ENCODE assay signal across 8 cellular contexts in the genomic region with DNA sequence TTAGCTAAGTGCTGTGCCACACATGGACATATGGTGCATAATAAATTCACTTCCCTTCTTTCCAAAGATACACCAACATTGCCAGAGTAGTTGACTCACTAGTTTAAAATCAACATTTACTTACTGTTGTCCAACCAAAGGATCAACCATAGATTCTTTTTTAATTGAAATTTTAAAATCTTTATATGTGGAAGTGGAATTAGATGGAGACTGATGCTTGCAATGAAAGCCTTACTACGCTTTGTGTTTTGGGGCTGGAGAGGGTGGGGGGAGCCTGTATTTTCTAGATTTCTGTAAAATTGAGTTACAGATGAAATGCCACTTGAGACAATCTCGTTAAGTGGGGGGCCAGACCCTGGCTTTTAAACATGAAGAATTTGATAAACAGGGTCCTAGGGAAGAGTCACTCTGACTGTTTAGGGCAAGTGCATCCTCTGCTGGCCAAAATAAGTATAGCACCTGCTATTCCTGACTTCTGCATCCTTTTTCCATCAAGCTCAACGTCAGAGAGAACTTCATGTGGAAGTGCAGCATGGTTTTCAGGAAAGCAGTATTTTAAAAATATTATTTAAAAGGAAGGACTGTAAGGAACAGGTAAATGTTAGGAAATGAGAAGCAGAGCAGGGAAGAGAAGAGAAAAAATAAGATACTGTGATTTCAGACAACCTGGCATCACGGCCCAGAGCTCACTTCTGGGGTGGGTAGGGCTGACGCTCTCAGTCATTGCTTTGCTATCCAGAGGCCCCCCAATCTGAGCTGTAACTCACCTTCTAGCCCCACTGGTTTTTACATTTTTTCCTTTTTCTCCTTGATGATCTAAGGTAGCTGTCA.
DNase-seq lines count a peak whose midpoint lies in the region; ATAC-seq and TF ChIP-seq lines count a peak whose summit lies in the region.

No MANE protein-coding gene starts in this region.

- H3K9ac ChIP-seq in NT2/D1 (ENCODE audit: insufficient read length, low read depth) (no peak overlapping the region), parathyroid adenoma (no peak overlapping the region)

- no peaks in the 10 kb centered on the region for H3K9me3 ChIP-seq in Caco-2
- H3K9me3 ChIP-seq in NT2/D1 (ENCODE audit: insufficient read depth, low read length): no peaks in the 10 kb centered on the region
- H3K9me3 ChIP-seq in gastroesophageal sphincter: no peaks in the 10 kb centered on the region
- no peaks in the 10 kb centered on the region for H3K9me3 ChIP-seq in parathyroid adenoma (ENCODE audit: control insufficient read depth, low read length)

- no peak overlapping the region for H3K4me3 Mint-ChIP-seq in Caco-2 (ENCODE audit: unreplicated experiment)
- no peak overlapping the region for H3K4me3 Mint-ChIP-seq in activated T-helper 1 cell treated with anti-CD3 and anti-CD28 coated beads, Interleukin-12 subunit alpha, Interleukin-12 subunit beta, Interleukin-2, Interleukin-4 antibody, amounts not matched to agents 30 ng/mL and 10 ng/mL and 1 ng/mL, durations not matched to agents 14 hours and 24 hours and 36 hours

- H3K4me1 ChIP-seq in Caco-2 (no peaks in the 10 kb centered on the region), NT2/D1 (ENCODE audit: insufficient read depth, insufficient read length) (no peaks in the 10 kb centered on the region), gastroesophageal sphincter (peaks cover 0 to 45% (median 0%) of the 10 kb centered on the region in 3 donors), parathyroid adenoma (no peaks in the 10 kb centered on the region)

- H3K27me3 Mint-ChIP-seq in Caco-2 (ENCODE audit: insufficient read depth, unreplicated experiment): peaks cover 5% of the 10 kb centered on the region
- peaks cover 2% of the 10 kb centered on the region for H3K27me3 Mint-ChIP-seq in activated T-helper 1 cell treated with anti-CD3 and anti-CD28 coated beads, Interleukin-12 subunit alpha, Interleukin-12 subunit beta, Interleukin-2, Interleukin-4 antibody, amounts not matched to agents 30 ng/mL and 10 ng/mL and 1 ng/mL, durations not matched to agents 14 hours and 24 hours and 36 hours (ENCODE audit: insufficient read depth)

- H3K27me3 ChIP-seq in Caco-2 (replicated peaks; ENCODE audit: control insufficient read depth, insufficient read depth, low read length) (no peaks in the 10 kb centered on the region; the same call in 1 of the 2 replicates), NT2/D1 (ENCODE audit: insufficient read depth, insufficient read length) (no peaks in the 10 kb centered on the region), gastroesophageal sphincter (no peaks in the 10 kb centered on the region), parathyroid adenoma (ENCODE audit: control insufficient read depth, insufficient read depth, low read length) (no peaks in the 10 kb centered on the region)

- TF ChIP-seq CTCF in Caco-2 (IDR thresholded peaks at IDR 0.05; ENCODE audit: insufficient read depth in 1 of 2, low read depth in 1 of 2, low read length in 1 of 2, severe bottlenecking in 1 of 2, unreplicated experiment in 1 of 2): peak; percentile 95 to 98
- peak; percentile 99 to 100 (median 100) for TF ChIP-seq CTCF in gastroesophageal sphincter (IDR thresholded peaks at IDR 0.05)
- peak; percentile 99 for TF ChIP-seq CTCF in parathyroid adenoma (IDR thresholded peaks at IDR 0.05)

- H3K4me3 ChIP-seq in Caco-2 (ENCODE audit: low read depth, low read length) (no peak overlapping the region), NT2/D1 (ENCODE audit: insufficient read length, low read depth) (no peak overlapping the region), gastroesophageal sphincter (no peak overlapping the region), parathyroid adenoma (ENCODE audit: low read depth, low read length) (no peak overlapping the region)

- H3K36me3 Mint-ChIP-seq in Caco-2 (ENCODE audit: insufficient read depth, unreplicated experiment): no peaks in the 10 kb centered on the region
- H3K36me3 Mint-ChIP-seq in activated T-helper 1 cell treated with anti-CD3 and anti-CD28 coated beads, Interleukin-12 subunit alpha, Interleukin-12 subunit beta, Interleukin-2, Interleukin-4 antibody, amounts not matched to agents 30 ng/mL and 10 ng/mL and 1 ng/mL, durations not matched to agents 14 hours and 24 hours and 36 hours (ENCODE audit: low read depth): no peaks in the 10 kb centered on the region

- POLR2A ChIA-PET in Caco-2 (lab: Charles Lee): no interaction called here

- H3K79me2 ChIP-seq in parathyroid adenoma: no peaks in the 10 kb centered on the region

- WGBS in gastroesophageal sphincter (ENCODE audit: low coverage in 1 of 2), 2 donors: 37 to 47% methylated on average over 4 to 5 of the region's 5 CpGs

- no TSS peak for BruUV-seq in Caco-2 (replicated peaks; lab: Mats Ljungman, UMichigan)

- no peak for TF ChIP-seq POLR2A in gastroesophageal sphincter (IDR thresholded peaks at IDR 0.05)

- peak overlapping the region; percentile 30 to 76 (median 66) for H3K27ac ChIP-seq in gastroesophageal sphincter
- no peak overlapping the region for H3K27ac ChIP-seq in parathyroid adenoma

- intact Hi-C loops in Caco-2 (cut with micrococcal nuclease; ENCODE audit: unreplicated experiment): loop anchor here (1.0 to 2.0 kb wide), 4 partner anchors 152 to 645 kb away; no protein-coding TSS in a partner anchor
- intact Hi-C loops in activated T-helper 1 cell treated with anti-CD3 and anti-CD28 coated beads, Interleukin-12 subunit alpha, Interleukin-12 subunit beta, Interleukin-2, Interleukin-4 antibody, amounts not matched to agents 30 ng/mL and 10 ng/mL and 1 ng/mL, durations not matched to agents 14 hours and 24 hours and 36 hours (cut with micrococcal nuclease): loop anchor here (1.0 to 5.0 kb wide), 8 partner anchors 152 to 706 kb away; no protein-coding TSS in a partner anchor

- ATAC-seq in gastroesophageal sphincter (peak; percentile 35), GM19395 (IDR thresholded peaks at IDR 0.05; ENCODE audit: unreplicated experiment) (no peak), HG02885 (IDR thresholded peaks at IDR 0.05; ENCODE audit: poor library complexity, unreplicated experiment) (no peak)

- CTCF ChIA-PET in Caco-2 (lab: Charles Lee): interaction anchor here (0.6 to 2.3 kb wide), 12 partner anchors 11 to 252 kb away, joined by 3 to 9 read pairs (median 4); no protein-coding TSS in a partner anchor

- no peak for TF ChIP-seq EP300 in gastroesophageal sphincter (IDR thresholded peaks at IDR 0.05)

- H3K4me2 ChIP-seq in parathyroid adenoma (ENCODE audit: low read length): no peak overlapping the region

- no peak overlapping the region for H2AFZ ChIP-seq in parathyroid adenoma

- H3K27ac Mint-ChIP-seq in Caco-2 (ENCODE audit: unreplicated experiment): no peak overlapping the region
- no peak overlapping the region for H3K27ac Mint-ChIP-seq in activated T-helper 1 cell treated with anti-CD3 and anti-CD28 coated beads, Interleukin-12 subunit alpha, Interleukin-12 subunit beta, Interleukin-2, Interleukin-4 antibody, amounts not matched to agents 30 ng/mL and 10 ng/mL and 1 ng/mL, durations not matched to agents 14 hours and 24 hours and 36 hours

- H3K36me3 ChIP-seq in Caco-2 (ENCODE audit: control insufficient read depth, insufficient read depth, low read length) (no peaks in the 10 kb centered on the region), NT2/D1 (ENCODE audit: insufficient read depth, insufficient read length, low read length) (no peaks in the 10 kb centered on the region), gastroesophageal sphincter (peaks cover 0 to 36% of the 10 kb centered on the region in 2 donors), parathyroid adenoma (ENCODE audit: control insufficient read depth, insufficient read depth, low read length) (no peaks in the 10 kb centered on the region)

- peaks cover under 1% of the 10 kb centered on the region for H3K4me1 Mint-ChIP-seq in Caco-2 (ENCODE audit: low read depth, unreplicated experiment)
- H3K4me1 Mint-ChIP-seq in activated T-helper 1 cell treated with anti-CD3 and anti-CD28 coated beads, Interleukin-12 subunit alpha, Interleukin-12 subunit beta, Interleukin-2, Interleukin-4 antibody, amounts not matched to agents 30 ng/mL and 10 ng/mL and 1 ng/mL, durations not matched to agents 14 hours and 24 hours and 36 hours (ENCODE audit: low read depth): peaks cover 6% of the 10 kb centered on the region

- H3K9me3 Mint-ChIP-seq in Caco-2 (ENCODE audit: unreplicated experiment): no peaks in the 10 kb centered on the region
- H3K9me3 Mint-ChIP-seq in activated T-helper 1 cell treated with anti-CD3 and anti-CD28 coated beads, Interleukin-12 subunit alpha, Interleukin-12 subunit beta, Interleukin-2, Interleukin-4 antibody, amounts not matched to agents 30 ng/mL and 10 ng/mL and 1 ng/mL, durations not matched to agents 14 hours and 24 hours and 36 hours: no peaks in the 10 kb centered on the region

- DNase-seq in Caco-2 (peak in 1 of 2 experiments; percentile 58), HS-27A (ENCODE audit: low read depth) (peak; percentile 38), NT2/D1 (ENCODE audit: low read depth, low spot score) (peak; percentile 78)
- peak; percentile 10 for DNase-seq in activated T-helper 1 cell treated with anti-CD3 and anti-CD28 coated beads, Interleukin-12 subunit alpha, Interleukin-12 subunit beta, Interleukin-2, Interleukin-4 antibody, amounts not matched to agents 30 ng/mL and 10 ng/mL and 1 ng/mL, durations not matched to agents 14 hours and 24 hours and 36 hours (ENCODE audit: low spot score)
